16 cellular contexts compared by ENCODE assay signal in the genomic region with DNA sequence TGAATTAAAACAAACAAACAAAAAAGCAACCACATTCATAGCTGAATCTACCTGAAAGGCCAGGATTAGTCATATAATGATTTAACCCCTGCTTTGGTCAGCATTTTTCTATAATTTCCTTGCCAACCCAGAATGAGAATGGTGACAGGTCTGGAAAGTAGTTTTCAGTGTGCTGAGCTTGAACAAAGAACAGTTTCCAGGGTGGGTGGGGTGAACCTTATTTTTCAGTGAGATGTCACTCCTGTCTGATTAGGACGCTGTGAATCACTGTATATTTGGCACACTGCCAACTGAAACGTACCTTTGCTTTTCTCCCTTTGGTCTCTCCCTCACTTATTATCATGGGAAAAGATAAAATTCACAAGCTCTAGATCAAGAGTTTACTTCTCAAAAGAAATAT. TPM values are rescaled to one million over a fixed set of nuclear protein-coding genes. Genes with fewer than 3 reads are reported as not detected.
DNase-seq lines count a peak whose midpoint lies in the region; ATAC-seq, FAIRE-seq and TF ChIP-seq lines count a peak whose summit lies in the region.
"Had no signal": no experiment of that assay in that cellular context is flagged by ENCODE, and none has a peak within 500 bp of the region (broad histone marks: within the 10 kb centered on the region; RNA-seq: fewer than 3 reads in every experiment).

No MANE protein-coding gene starts in this region.

- peak; percentile 68 for FAIRE-seq in islet of Langerhans (lab: Jason Lieb, UNC)

- ATAC-seq in HG03521 (IDR thresholded peaks at IDR 0.05; ENCODE audit: unreplicated experiment), result no peak
- ATAC-seq in GM21526 (IDR thresholded peaks at IDR 0.05; ENCODE audit: low FRiP score, unreplicated experiment), result no peak
- ATAC-seq: stimulated activated effector memory CD8-positive, alpha-beta T cell treated with anti-CD3 and anti-CD28 coated beads, Interleukin-12 subunit alpha, Interleukin-12 subunit beta, amount 100 ng/mL, for 72 hours had no signal

- CTCF ChIA-PET in RWPE1 (lab: Yijun Ruan, JAX), result no interaction called here

- H3K27ac Mint-ChIP-seq in chondrocyte (ENCODE audit: unreplicated experiment), result no peak overlapping the region
- H3K27ac Mint-ChIP-seq: activated naive CD4-positive, alpha-beta T cell treated with anti-CD3 and anti-CD28 coated beads, Interleukin-2, amount 10 ng/mL, durations not matched to agents 7 days and 5 days; stimulated activated effector memory CD8-positive, alpha-beta T cell treated with anti-CD3 and anti-CD28 coated beads, Interleukin-12 subunit alpha, Interleukin-12 subunit beta, amount 100 ng/mL, for 72 hours had no signal

- no peaks in the 10 kb centered on the region for H3K27me3 Mint-ChIP-seq in chondrocyte (ENCODE audit: low read depth)
- H3K27me3 Mint-ChIP-seq: activated naive CD4-positive, alpha-beta T cell treated with anti-CD3 and anti-CD28 coated beads, Interleukin-2, amount 10 ng/mL, durations not matched to agents 7 days and 5 days had no signal

- TF ChIP-seq CTCF in RWPE1 (conservative IDR thresholded peaks at IDR 0.05; ENCODE audit: low read depth) (no peak), chondrocyte (IDR thresholded peaks at IDR 0.05) (no peak)

- no peak overlapping the region for H3K27ac ChIP-seq in RWPE1
- H3K27ac ChIP-seq: sigmoid colon, upper lobe of left lung had no signal

- POLR2A ChIA-PET in RWPE1 (lab: Yijun Ruan, JAX; ENCODE audit: low non-redundant PET), result no interaction called here

- no peaks in the 10 kb centered on the region for H3K36me3 Mint-ChIP-seq in chondrocyte (ENCODE audit: low read depth)
- H3K36me3 Mint-ChIP-seq: activated naive CD4-positive, alpha-beta T cell treated with anti-CD3 and anti-CD28 coated beads, Interleukin-2, amount 10 ng/mL, durations not matched to agents 7 days and 5 days; stimulated activated effector memory CD8-positive, alpha-beta T cell treated with anti-CD3 and anti-CD28 coated beads, Interleukin-12 subunit alpha, Interleukin-12 subunit beta, amount 100 ng/mL, for 72 hours had no signal

- H3K4me1 Mint-ChIP-seq in chondrocyte (ENCODE audit: low read depth), result peaks cover 10% of the 10 kb centered on the region
- H3K4me1 Mint-ChIP-seq: activated naive CD4-positive, alpha-beta T cell treated with anti-CD3 and anti-CD28 coated beads, Interleukin-2, amount 10 ng/mL, durations not matched to agents 7 days and 5 days; stimulated activated effector memory CD8-positive, alpha-beta T cell treated with anti-CD3 and anti-CD28 coated beads, Interleukin-12 subunit alpha, Interleukin-12 subunit beta, amount 100 ng/mL, for 72 hours had no signal

- DNase-seq in COLO829 (ENCODE audit: low spot score) (peak; percentile 3), HT-29 (ENCODE audit: low spot score) (peak; percentile 26), RWPE1 (ENCODE audit: low spot score) (peak; percentile 51), chondrocyte (ENCODE audit: low spot score) (no peak)
- no peak for DNase-seq in stimulated activated CD4-positive, alpha-beta T cell treated with anti-CD3 and anti-CD28 coated beads, Interleukin-1b, Interleukin-23, amount 100 ng/mL, for 48 hours
- DNase-seq: activated naive CD4-positive, alpha-beta T cell treated with anti-CD3 and anti-CD28 coated beads, Interleukin-2, amount 10 ng/mL, durations not matched to agents 7 days and 5 days; effector CD4-positive, alpha-beta T cell; GOT3; sigmoid colon; T-helper 1 cell; upper lobe of left lung had no signal

- no peak overlapping the region for H3K4me3 Mint-ChIP-seq in chondrocyte (ENCODE audit: unreplicated experiment)
- H3K4me3 Mint-ChIP-seq: activated naive CD4-positive, alpha-beta T cell treated with anti-CD3 and anti-CD28 coated beads, Interleukin-2, amount 10 ng/mL, durations not matched to agents 7 days and 5 days; stimulated activated effector memory CD8-positive, alpha-beta T cell treated with anti-CD3 and anti-CD28 coated beads, Interleukin-12 subunit alpha, Interleukin-12 subunit beta, amount 100 ng/mL, for 72 hours had no signal

- H3K9me3 Mint-ChIP-seq in chondrocyte (ENCODE audit: low read depth), result no peaks in the 10 kb centered on the region

RNA-seq across cellular contexts. Expression of gene DSC1, which starts 35.0 kb away (rescaled TPM):
- not detected in 2 replicates for total RNA-seq in HT-29 (2014; rRNA removed; shearing (Covaris generic))
- total RNA-seq in chondrocyte, result not detected in 3 replicates
- total RNA-seq: fibroblast of villous mesenchyme, sigmoid colon, upper lobe of left lung had no signal

Comparison
In these comparisons a context has a peak if more than half of its experiments do, and no peak if none do; other contexts are left out.
1. DNase-seq: peak in COLO829 (single experiment), HT-29 (single experiment) and RWPE1 (single experiment); none in chondrocyte (single experiment) and stimulated activated CD4-positive, alpha-beta T cell treated with anti-CD3 and anti-CD28 coated beads, Interleukin-1b, Interleukin-23, amount 100 ng/mL, for 48 hours (single experiment).